In genomic region chr15:95622843-95623242, GRCh38 we compare ENCODE assay signal across 23 cellular contexts.
"Had no signal": no experiment of that assay in that cellular context is flagged by ENCODE, and none has a peak within 500 bp of the region (broad histone marks: within the 10 kb centered on the region; RNA-seq: fewer than 3 reads in every experiment).

No MANE protein-coding gene starts in this region.

- ATAC-seq: foreskin keratinocyte, gastroesophageal sphincter, heart right ventricle, left colon, left lobe of liver, left ventricle myocardium superior, lower lobe of right lung, mucosa of descending colon had no signal

- H3K27ac ChIP-seq: coronary artery, esophagus muscularis mucosa, foreskin keratinocyte, gastroesophageal sphincter, lower lobe of right lung had no signal

- DNase-seq: dermis blood vessel endothelial cell; dorsolateral prefrontal cortex; effector CD4-positive, alpha-beta T cell; effector memory CD4-positive, alpha-beta T cell; foreskin keratinocyte; heart right ventricle; hippocampal formation; left colon; left ventricle myocardium superior; lower lobe of right lung; mesenchymal stem cell; mucosa of descending colon; naive B cell had no signal

- H3K27ac Mint-ChIP-seq: mesothelial cell of epicardium, naive B cell had no signal

- H3K4me3 ChIP-seq: coronary artery, dorsolateral prefrontal cortex, esophagus muscularis mucosa, gastroesophageal sphincter, heart right ventricle, lower lobe of right lung, mucosa of descending colon had no signal

- H3K36me3 ChIP-seq: esophagus muscularis mucosa, gastroesophageal sphincter, heart right ventricle, lower lobe of right lung had no signal

- H3K27me3 ChIP-seq: esophagus muscularis mucosa, foreskin keratinocyte, gastroesophageal sphincter, heart right ventricle had no signal

- H3K4me1 Mint-ChIP-seq: naive B cell had no signal

- H3K4me1 ChIP-seq: foreskin keratinocyte, gastroesophageal sphincter, lower lobe of right lung had no signal

- H3K4me3 Mint-ChIP-seq: mesothelial cell of epicardium had no signal

- FAIRE-seq: colon, endothelial cell of umbilical vein, frontal cortex, islet of Langerhans, keratinocyte had no signal

- H3K36me3 Mint-ChIP-seq: naive B cell had no signal
